12 cellular contexts compared by ENCODE assay signal in the genomic region with DNA sequence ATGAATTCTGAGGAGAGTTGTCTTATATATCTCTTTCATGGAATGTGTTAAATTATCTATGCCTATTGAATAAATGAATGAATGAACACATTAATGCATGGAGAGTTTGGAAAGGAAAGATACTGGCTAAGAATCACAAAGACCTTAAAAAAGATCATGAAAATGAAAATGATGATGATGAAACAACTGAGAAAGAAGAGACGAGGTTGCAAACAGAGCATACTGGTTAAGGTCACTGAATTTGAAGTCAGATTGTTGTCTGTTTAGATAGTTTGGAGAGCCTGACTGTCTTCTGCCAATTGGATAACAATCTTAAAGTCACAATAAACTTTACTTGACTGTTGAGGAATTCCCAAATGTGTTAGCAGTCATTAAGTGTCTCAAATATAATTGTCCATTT.
DNase-seq lines count a peak whose midpoint lies in the region; ATAC-seq and TF ChIP-seq lines count a peak whose summit lies in the region.
"Had no signal": no experiment of that assay in that cellular context is flagged by ENCODE, and none has a peak within 500 bp of the region (broad histone marks: within the 10 kb centered on the region; RNA-seq: fewer than 3 reads in every experiment).

No MANE protein-coding gene starts in this region.

- WGBS in smooth muscle cell (ENCODE audit: low lambda C conversion rate) = 83% methylated on average over 1 of the region's 1 CpG

- H4K20me1 ChIP-seq in DND-41 (ENCODE audit: insufficient read depth, low read length) = no peaks in the 10 kb centered on the region
- no peaks in the 10 kb centered on the region for H4K20me1 ChIP-seq in smooth muscle cell (ENCODE audit: low read depth)

- H3K79me2 ChIP-seq in DND-41 (ENCODE audit: insufficient read depth, low read length) (no peaks in the 10 kb centered on the region), smooth muscle cell (ENCODE audit: low read depth) (no peaks in the 10 kb centered on the region)

- no peak for ATAC-seq in DND-41 (ENCODE audit: insufficient read depth, low read depth)
- ATAC-seq in HG02759 (IDR thresholded peaks at IDR 0.05; ENCODE audit: unreplicated experiment) = no peak
- ATAC-seq: CD8-positive, alpha-beta T cell; HepG2 had no signal

- TF ChIP-seq CTCF in DND-41 (IDR thresholded peaks at IDR 0.05; ENCODE audit: borderline replicate concordance, extremely low read depth, low read length, poor library complexity, severe bottlenecking) (no peak), smooth muscle cell (IDR thresholded peaks at IDR 0.05; ENCODE audit: borderline replicate concordance, insufficient read depth, poor library complexity, severe bottlenecking) (no peak)

- DNase-seq in DND-41 (no peak), adipocyte (ENCODE audit: low read depth) (no peak), NCI-H1417 treated with DMSO at 0.1 percent for 48 hours (lab: John Stamatoyannopoulos, UW) (no peak), smooth muscle cell (lab: John Stamatoyannopoulos, UW; ENCODE audit: unreplicated experiment) (no peak)
- DNase-seq: BE2C; CD8-positive, alpha-beta T cell; COR-L47 had no signal

- H3K27ac ChIP-seq in DND-41 (ENCODE audit: low read length) (peak overlapping the region; percentile 64), KOPT-K1 (ENCODE audit: low read depth, low read length, poor library complexity, severe bottlenecking) (peak overlapping the region; percentile 18), subcutaneous abdominal adipose tissue (ENCODE audit: low read depth, low read length) (peak overlapping the region; percentile 58), smooth muscle cell (ENCODE audit: low read depth) (no peak overlapping the region)

- H3K4me1 ChIP-seq in DND-41 (ENCODE audit: insufficient read depth, low read length) = peaks cover 42% of the 10 kb centered on the region
- peaks cover 24% of the 10 kb centered on the region for H3K4me1 ChIP-seq in adipocyte (ENCODE audit: control insufficient read depth, insufficient read depth, low read length)
- peaks cover 0 to 25% (median 9%) of the 10 kb centered on the region in 5 donors for H3K4me1 ChIP-seq in subcutaneous abdominal adipose tissue (ENCODE audit: control insufficient read depth in 5 of 5, insufficient read depth in 5 of 5, low read length in 5 of 5)
- H3K4me1 ChIP-seq in smooth muscle cell (ENCODE audit: low read depth) = no peaks in the 10 kb centered on the region
- H3K4me1 ChIP-seq: BE2C, HAP-1 had no signal

- H3K9me3 ChIP-seq in DND-41 (ENCODE audit: insufficient read depth, low read length, severe bottlenecking) (no peaks in the 10 kb centered on the region), KOPT-K1 (ENCODE audit: insufficient read depth, low read length, poor library complexity, severe bottlenecking) (peaks cover 5% of the 10 kb centered on the region), adipocyte (ENCODE audit: control insufficient read depth, low read length) (no peaks in the 10 kb centered on the region), subcutaneous abdominal adipose tissue (ENCODE audit: control insufficient read depth in 5 of 5, low read length in 5 of 5) (no peaks in the 10 kb centered on the region), smooth muscle cell (replicated peaks; ENCODE audit: low read depth) (no peaks in the 10 kb centered on the region)
- H3K9me3 ChIP-seq: BE2C, HAP-1 had no signal

- H3K4me2 ChIP-seq in DND-41 (ENCODE audit: insufficient read depth, low read length) (no peak overlapping the region), smooth muscle cell (no peak overlapping the region)

- H3K4me3 ChIP-seq in DND-41 (ENCODE audit: low read depth in 1 of 2, low read length in 2 of 2) (no peak overlapping the region), adipocyte (ENCODE audit: low read length) (peak overlapping the region; percentile 30), subcutaneous abdominal adipose tissue (ENCODE audit: low read depth in 1 of 5, low read length in 5 of 5) (no peak overlapping the region), smooth muscle cell (no peak overlapping the region)
- H3K4me3 ChIP-seq: HAP-1 had no signal

- no peak overlapping the region for H2AFZ ChIP-seq in DND-41 (ENCODE audit: low read depth, low read length)
- no peak overlapping the region for H2AFZ ChIP-seq in smooth muscle cell (ENCODE audit: low read depth)

- no peaks in the 10 kb centered on the region for H3K27me3 ChIP-seq in DND-41 (ENCODE audit: insufficient read depth, low read length, poor library complexity)
- no peaks in the 10 kb centered on the region for H3K27me3 ChIP-seq in adipocyte (replicated peaks; ENCODE audit: control insufficient read depth, insufficient read depth, low read length)
- H3K27me3 ChIP-seq in subcutaneous abdominal adipose tissue (ENCODE audit: control insufficient read depth in 5 of 5, insufficient read depth in 4 of 5, low read length in 5 of 5) = no peaks in the 10 kb centered on the region
- no peaks in the 10 kb centered on the region for H3K27me3 ChIP-seq in smooth muscle cell (ENCODE audit: low read depth)
- H3K27me3 ChIP-seq: BE2C had no signal

- H3F3A ChIP-seq in smooth muscle cell (ENCODE audit: low read depth) = no peaks in the 10 kb centered on the region

- H3K9ac ChIP-seq in DND-41 (ENCODE audit: low read depth, low read length) (no peak overlapping the region), adipocyte (ENCODE audit: low read length) (peak overlapping the region; percentile 10), subcutaneous abdominal adipose tissue (ENCODE audit: low read length in 5 of 5) (peak overlapping the region in 1 of 5 donors; percentile 13), smooth muscle cell (ENCODE audit: low read depth) (no peak overlapping the region)

- H3K36me3 ChIP-seq in DND-41 (ENCODE audit: insufficient read depth, low read length) (no peaks in the 10 kb centered on the region), KOPT-K1 (ENCODE audit: insufficient read depth, low read length) (no peaks in the 10 kb centered on the region), adipocyte (ENCODE audit: control insufficient read depth, insufficient read depth, low read length, severe bottlenecking) (no peaks in the 10 kb centered on the region), subcutaneous abdominal adipose tissue (ENCODE audit: control insufficient read depth in 5 of 5, insufficient read depth in 5 of 5, low read length in 5 of 5) (no peaks in the 10 kb centered on the region), smooth muscle cell (ENCODE audit: low read depth) (no peaks in the 10 kb centered on the region)
- H3K36me3 ChIP-seq: BE2C, HAP-1 had no signal
